ENCODE assay signal across 8 cellular contexts in the genomic region with DNA sequence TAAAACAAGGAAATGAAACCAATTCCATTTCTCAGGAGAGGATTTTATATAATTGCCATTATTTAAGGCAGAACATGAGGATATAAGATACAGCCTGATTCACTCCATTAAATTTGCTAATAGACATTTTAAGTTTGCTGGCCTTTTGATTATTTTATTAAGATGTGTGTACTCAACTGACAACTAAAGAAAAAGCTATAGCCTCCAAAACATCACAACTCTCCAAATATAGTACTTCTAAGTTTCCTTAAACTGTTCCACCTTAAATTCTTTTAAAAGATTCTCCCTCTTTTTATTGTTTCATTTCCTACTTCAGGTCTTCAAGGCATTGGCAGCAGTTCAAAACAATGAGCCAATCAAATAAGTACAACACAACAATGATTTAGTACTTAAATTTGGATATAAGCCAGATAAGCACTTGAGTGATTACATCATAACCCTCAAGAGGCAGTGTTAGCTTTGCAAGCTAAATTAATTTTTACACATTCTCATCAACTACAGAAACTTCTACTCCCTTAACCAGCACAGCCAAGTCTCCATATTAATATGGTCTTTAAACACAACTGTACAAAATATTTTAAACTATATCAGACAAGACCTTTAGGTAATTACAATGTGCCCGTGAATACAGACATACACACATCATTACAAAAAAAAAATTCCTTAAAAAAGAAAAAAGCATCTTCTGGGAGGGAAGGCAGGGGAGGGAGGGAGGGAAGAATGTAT.
DNase-seq lines count a peak whose midpoint lies in the region; ATAC-seq and TF ChIP-seq lines count a peak whose summit lies in the region.

No MANE protein-coding gene starts in this region.

- no peak overlapping the region for H4K5ac ChIP-seq in H9 (ENCODE audit: insufficient read length, low read depth, low read length)

- H3K9me3 Mint-ChIP-seq in activated B cell treated with CpG ODN at 0.5 μM for 24 hours: no peaks in the 10 kb centered on the region
- no peaks in the 10 kb centered on the region for H3K9me3 Mint-ChIP-seq in H9

- H3K4me3 Mint-ChIP-seq in activated B cell treated with CpG ODN at 0.5 μM for 24 hours: no peak overlapping the region
- H3K4me3 Mint-ChIP-seq in H9: no peak overlapping the region

- H3K9ac ChIP-seq in H9 (ENCODE audit: extremely low read depth, insufficient read length, low read length): no peak overlapping the region

- peak overlapping the region; percentile 8 for H3K27ac Mint-ChIP-seq in activated B cell treated with CpG ODN at 0.5 μM for 24 hours
- H3K27ac Mint-ChIP-seq in H9: peak overlapping the region in 1 of 3 experiments; percentile 18; a peak in 1 of 7 replicates

- no peaks in the 10 kb centered on the region for H3K23me2 ChIP-seq in H9 (ENCODE audit: insufficient read length, low read depth, low read length, poor library complexity, severe bottlenecking)

- H3K4me1 Mint-ChIP-seq in activated B cell treated with CpG ODN at 0.5 μM for 24 hours: peaks cover 27% of the 10 kb centered on the region
- no peaks in the 10 kb centered on the region for H3K4me1 Mint-ChIP-seq in H9

- H2BK15ac ChIP-seq in H9 (ENCODE audit: low read depth, low read length): no peak overlapping the region

- no peak overlapping the region for H2BK12ac ChIP-seq in H9 (ENCODE audit: insufficient read length, low read depth, low read length)

- H3K79me1 ChIP-seq in H9 (ENCODE audit: insufficient read depth, low read depth, low read length, poor library complexity, severe bottlenecking): peaks cover 3% of the 10 kb centered on the region

- H3K4me1 ChIP-seq in esophagus squamous epithelium (peaks cover 0 to 43% (median 9%) of the 10 kb centered on the region in 3 donors), H9 (ENCODE audit: insufficient read depth, low read length) (no peaks in the 10 kb centered on the region)

- H4K20me1 ChIP-seq in H9 (ENCODE audit: control insufficient read depth, insufficient read depth, insufficient read length): no peaks in the 10 kb centered on the region

- H3K36me3 Mint-ChIP-seq in activated B cell treated with CpG ODN at 0.5 μM for 24 hours (ENCODE audit: low read depth): peaks cover 36% of the 10 kb centered on the region
- peaks cover 4 to 12% (median 5%) of the 10 kb centered on the region in 3 experiments; a peak in 5 of 7 replicates for H3K36me3 Mint-ChIP-seq in H9 (ENCODE audit: insufficient read depth in 1 of 3, low read depth in 3 of 3)

- no peaks in the 10 kb centered on the region for H3K79me2 ChIP-seq in H9 (ENCODE audit: insufficient read depth, low read length)

- no peak for TF ChIP-seq POLR2A in esophagus squamous epithelium (IDR thresholded peaks at IDR 0.05)

- no peak for ATAC-seq in activated B cell treated with CpG ODN at 0.5 μM for 24 hours (ENCODE audit: low read depth)

- H3K23ac ChIP-seq in H9 (ENCODE audit: insufficient read length, low read depth, low read length): no peak overlapping the region

- H4K8ac ChIP-seq in H9 (replicated peaks; ENCODE audit: insufficient read length, low read depth, low read length): no peak overlapping the region

- WGBS in esophagus squamous epithelium, 2 donors: 38 to 75% methylated on average over 1 of the region's 1 CpG
- no CpG with 5 or more reads among the region's 1 CpG for WGBS in H9 (ENCODE audit: extremely low coverage, insufficient read length, low lambda C conversion rate)

- H2BK120ac ChIP-seq in H9 (ENCODE audit: low read depth, low read length, poor library complexity, severe bottlenecking): no peak overlapping the region

- no peak overlapping the region for H2BK5ac ChIP-seq in H9 (ENCODE audit: insufficient read length, low read length)

- no peak overlapping the region for H3K4ac ChIP-seq in H9 (ENCODE audit: low read depth, low read length)

- no peak overlapping the region for H4K91ac ChIP-seq in H9 (ENCODE audit: insufficient read length, low read depth, low read length)

- TF ChIP-seq CTCF in GM12865 (IDR thresholded peaks at IDR 0.05; ENCODE audit: insufficient read depth, low read depth, low read length, missing control alignments) (no peak), activated B cell treated with CpG ODN at 0.5 μM for 24 hours (IDR thresholded peaks at IDR 0.05) (no peak), esophagus squamous epithelium (IDR thresholded peaks at IDR 0.05) (no peak), H9 (conservative IDR thresholded peaks at IDR 0.05) (no peak)

- H2AK5ac ChIP-seq in H9 (ENCODE audit: insufficient read length, low read length): no peak overlapping the region

- intact Hi-C loops in activated B cell treated with CpG ODN at 0.5 μM for 24 hours (cut with micrococcal nuclease) (no loop called here), esophagus squamous epithelium (cut with DNase I) (no loop called here)

- H2AFZ ChIP-seq in H9 (ENCODE audit: low read length): no peak overlapping the region

- H3K27me3 ChIP-seq in esophagus squamous epithelium (no peaks in the 10 kb centered on the region), H9 (ENCODE audit: insufficient read depth, low read length) (no peaks in the 10 kb centered on the region)

- H3K27ac ChIP-seq in esophagus squamous epithelium (peak overlapping the region in 1 of 4 donors; percentile 39), H9 (ENCODE audit: insufficient read length, low read depth, low read length) (no peak overlapping the region)

- no peak overlapping the region for H2BK20ac ChIP-seq in H9 (ENCODE audit: low read depth, low read length, poor library complexity, severe bottlenecking)

- CTCF ChIA-PET in activated B cell treated with CpG ODN at 0.5 μM for 24 hours (lab: Charles Lee): interaction anchor here (1.7 kb wide), 1 partner anchor 391 kb away, joined by 3 read pairs; no protein-coding TSS in a partner anchor

- H3K18ac ChIP-seq in H9 (ENCODE audit: insufficient read length, low read depth, low read length): no peak overlapping the region

- H3T11ph ChIP-seq in H9 (ENCODE audit: low read length): no peak overlapping the region

- no peaks in the 10 kb centered on the region for H3K27me3 Mint-ChIP-seq in activated B cell treated with CpG ODN at 0.5 μM for 24 hours
- H3K27me3 Mint-ChIP-seq in H9 (ENCODE audit: low read depth): no peaks in the 10 kb centered on the region

- no peak overlapping the region for H3K4me3 ChIP-seq in GM12865 (ENCODE audit: low read depth, low read length)
- no peak overlapping the region for H3K4me3 ChIP-seq in esophagus squamous epithelium

- no peak overlapping the region for H3K56ac ChIP-seq in H9 (ENCODE audit: insufficient read length, low read depth, low read length)

- POLR2A ChIA-PET in activated B cell treated with CpG ODN at 0.5 μM for 24 hours (lab: Charles Lee): interaction anchor here (1.2 kb wide), 1 partner anchor 121 kb away, joined by 3 read pairs; no protein-coding TSS in a partner anchor

- H3K9me3 ChIP-seq in esophagus squamous epithelium (no peaks in the 10 kb centered on the region), H9 (ENCODE audit: control insufficient read depth, low read depth, low read length) (no peaks in the 10 kb centered on the region)

- DNase-seq in GM12865 (ENCODE audit: low read depth) (peak; percentile 7), NCI-H2081 treated with DMSO at 0.1 percent for 48 hours (lab: John Stamatoyannopoulos, UW) (peak; percentile 69), activated B cell treated with CpG ODN at 0.5 μM for 24 hours (no peak), iris pigment epithelial cell (ENCODE audit: low read depth) (peak; percentile 96), esophagus squamous epithelium (lab: John Stamatoyannopoulos, UW) (no peak), H9 (no peak), middle frontal gyrus (ENCODE audit: extremely low spot score, low spot score) (no peak)
- DNase-seq in activated effector memory CD4-positive, alpha-beta T cell treated with Interleukin-2 at 50 U/mL for 16 hours: no peak

- peaks cover 0 to 38% (median 3%) of the 10 kb centered on the region in 3 donors for H3K36me3 ChIP-seq in esophagus squamous epithelium

- H3K4me2 ChIP-seq in H9 (ENCODE audit: insufficient read depth, insufficient read length, low read length): no peak overlapping the region

- H3K14ac ChIP-seq in H9 (ENCODE audit: insufficient read depth, low read length): no peak overlapping the region

Comparison
In these comparisons a context has a peak if more than half of its experiments do, and no peak if none do; other contexts are left out.
1. DNase-seq: peak in GM12865 (single experiment), NCI-H2081 treated with DMSO at 0.1 percent for 48 hours (single experiment) and iris pigment epithelial cell (single experiment); none in activated B cell treated with CpG ODN at 0.5 μM for 24 hours (single experiment), activated effector memory CD4-positive, alpha-beta T cell treated with Interleukin-2 at 50 U/mL for 16 hours (single experiment), esophagus squamous epithelium (single experiment), H9 (single experiment) and middle frontal gyrus (single experiment).